8 cellular contexts compared by ENCODE assay signal in the genomic region with DNA sequence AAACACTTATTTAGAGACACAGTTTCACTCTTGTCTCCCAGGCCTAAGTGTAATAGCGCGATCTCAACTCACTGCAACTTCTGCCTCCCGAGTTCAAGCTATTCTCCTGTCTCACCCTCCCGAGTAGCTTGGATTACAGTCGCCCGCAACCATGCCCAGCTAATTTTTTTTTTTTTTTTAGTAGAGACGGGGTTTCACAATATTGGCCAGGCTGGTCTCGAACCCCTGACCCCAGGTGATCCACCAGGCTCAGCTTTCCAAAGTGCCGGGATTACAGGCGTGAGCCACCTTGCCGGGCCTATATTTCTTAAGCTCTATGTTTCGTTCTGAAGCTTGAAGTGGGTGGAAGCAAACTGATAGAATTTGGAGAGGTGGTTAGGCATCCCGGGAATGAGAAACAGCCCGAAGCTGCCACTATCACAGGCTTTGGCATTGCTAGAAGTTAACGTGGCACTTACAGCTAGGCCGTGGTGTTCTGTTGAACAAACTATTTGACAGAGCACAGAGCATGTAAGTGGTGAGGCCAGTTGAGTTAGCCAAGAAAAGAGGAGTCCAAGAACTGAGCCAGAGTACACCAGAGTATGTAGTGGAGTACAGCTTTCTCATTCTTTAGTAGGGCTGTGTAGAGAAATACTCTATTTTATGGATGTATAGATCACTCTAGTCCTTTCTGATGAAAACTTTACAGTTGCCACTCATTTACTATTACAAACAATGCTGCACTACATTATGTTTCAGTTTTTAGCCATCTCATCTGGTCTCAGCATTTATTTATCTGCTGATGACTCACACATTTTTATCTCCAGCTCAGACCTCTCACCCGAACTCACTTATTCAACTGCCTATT.
DNase-seq lines count a peak whose midpoint lies in the region; ATAC-seq and TF ChIP-seq lines count a peak whose summit lies in the region.

No MANE protein-coding gene starts in this region.

- no peak for DNase-seq in Right ventricle myocardium inferior (ENCODE audit: missing footprints)
- no peak for DNase-seq in cardiac septum (ENCODE audit: low spot score)
- DNase-seq in amniotic epithelial cell (ENCODE audit: low read depth) = peak; percentile 92
- DNase-seq in islet precursor cell = peak; percentile 74
- no peak for DNase-seq in tibial nerve (ENCODE audit: low spot score in 2 of 2)
- no peak for DNase-seq in activated gamma-delta T cell (lab: John Stamatoyannopoulos, UW)

- peak; percentile 49 for ATAC-seq in Right ventricle myocardium inferior
- no peak for ATAC-seq in HG03442 (IDR thresholded peaks at IDR 0.05; ENCODE audit: unreplicated experiment)
- ATAC-seq in GM19328 (IDR thresholded peaks at IDR 0.05; ENCODE audit: unreplicated experiment) = no peak

- intact Hi-C loops in Right ventricle myocardium inferior (cut with DNase I) = loop anchor here (5.0 to 10.0 kb wide), 5 partner anchors 172 to 1810 kb away; partner anchors contain the start of gene HMGN4
- intact Hi-C loops in cardiac septum (cut with DNase I) = loop anchor here (10.0 kb wide), 1 partner anchor 1120 kb away; a partner anchor contains a TSS

- no peak for TF ChIP-seq EP300 in tibial nerve (IDR thresholded peaks at IDR 0.05)

- H3K4me1 ChIP-seq in tibial nerve = peaks cover 0 to 26% (median 2%) of the 10 kb centered on the region in 4 donors

- no peak for TF ChIP-seq CTCF in tibial nerve (IDR thresholded peaks at IDR 0.05)

- H3K27me3 ChIP-seq in tibial nerve = no peaks in the 10 kb centered on the region

- H3K9me3 ChIP-seq in tibial nerve = no peaks in the 10 kb centered on the region

- peak overlapping the region in 3 of 4 donors; percentile 90 to 98 (median 92) for H3K27ac ChIP-seq in tibial nerve

- H3K4me3 ChIP-seq in tibial nerve = no peak overlapping the region

- H3K36me3 ChIP-seq in tibial nerve = no peaks in the 10 kb centered on the region

- WGBS in tibial nerve, 2 donors = 85% methylated on average over 17 of the region's 17 CpGs

- TF ChIP-seq POLR2A in tibial nerve (IDR thresholded peaks at IDR 0.05) = no peak

Comparison
In these comparisons a context has a peak if more than half of its experiments do, and no peak if none do; other contexts are left out.
1. DNase-seq: peak in amniotic epithelial cell (single experiment) and islet precursor cell (single experiment); none in Right ventricle myocardium inferior (single experiment), cardiac septum (single experiment), tibial nerve (0 of 2) and activated gamma-delta T cell (single experiment).